ENCODE assay signal across 8 cellular contexts in the genomic region with DNA sequence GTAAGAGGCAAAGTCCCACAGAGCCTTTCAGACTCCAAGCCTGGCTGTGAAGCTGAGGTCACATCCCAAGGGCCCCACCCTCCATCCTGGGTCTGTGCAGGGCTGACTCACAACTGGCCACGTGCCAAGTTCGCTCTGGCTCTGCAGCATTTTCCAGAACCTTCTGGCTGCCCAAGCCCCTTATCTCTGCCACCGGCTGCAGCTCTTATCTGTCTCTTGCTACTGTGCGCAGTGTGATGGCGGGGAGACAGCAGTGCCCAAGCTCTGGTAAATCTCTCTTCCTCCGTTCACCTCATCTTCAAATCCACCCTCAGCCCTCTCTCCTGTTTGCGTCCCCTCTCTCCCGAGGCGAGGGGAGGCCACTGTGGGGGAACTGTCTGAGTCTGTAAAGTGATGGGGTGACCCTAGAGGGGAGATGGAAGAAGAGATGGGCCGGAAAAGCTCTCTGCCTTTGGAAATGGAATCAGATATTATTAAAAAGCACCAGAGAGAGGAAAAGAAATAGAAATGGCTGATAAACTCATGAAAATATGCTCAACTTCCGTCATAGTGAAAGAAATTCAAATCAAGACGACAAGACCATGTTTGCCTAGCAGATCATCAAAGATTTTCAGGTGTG.
DNase-seq lines count a peak whose midpoint lies in the region; ATAC-seq, FAIRE-seq and TF ChIP-seq lines count a peak whose summit lies in the region.

No MANE protein-coding gene starts in this region.

- no peak overlapping the region for H2AFZ ChIP-seq in MM.1S (ENCODE audit: low read length)

- H3K27ac ChIP-seq in left lung (no peak overlapping the region), MM.1S (ENCODE audit: low read length) (no peak overlapping the region)

- no peaks in the 10 kb centered on the region for H3K27me3 Mint-ChIP-seq in activated naive CD8-positive, alpha-beta T cell treated with anti-CD3 and anti-CD28 coated beads, Interleukin-2, amount 50 U/mL, for 24 hours

- no peak for TF ChIP-seq POLR2A in GM12891 (IDR thresholded peaks at IDR 0.05; ENCODE audit: low read depth, low read length)

- no peak overlapping the region for H3K4me2 ChIP-seq in MM.1S (ENCODE audit: low read depth, low read length)

- TF ChIP-seq CTCF in left lung (IDR thresholded peaks at IDR 0.05) (no peak), MM.1S (IDR thresholded peaks at IDR 0.05; ENCODE audit: low read length) (no peak)

- H3F3A ChIP-seq in MM.1S (ENCODE audit: insufficient read depth, low read length), result no peaks in the 10 kb centered on the region

- no peaks in the 10 kb centered on the region for H3K79me2 ChIP-seq in MM.1S (ENCODE audit: low read length)

- H3K9me2 ChIP-seq in MM.1S (replicated peaks; ENCODE audit: insufficient read depth, low read length), result no peaks in the 10 kb centered on the region

- no peaks in the 10 kb centered on the region for H3K9me3 Mint-ChIP-seq in activated naive CD8-positive, alpha-beta T cell treated with anti-CD3 and anti-CD28 coated beads, Interleukin-2, amount 50 U/mL, for 24 hours

- DNase-seq in AG08396 (ENCODE audit: low spot score), result peak; percentile 53
- DNase-seq in HPDE6-E6E7 (ENCODE audit: extremely low spot score), result peak; percentile 58
- DNase-seq in activated naive CD8-positive, alpha-beta T cell treated with anti-CD3 and anti-CD28 coated beads, Interleukin-2, amount 50 U/mL, for 24 hours, result peak; percentile 16
- peak; percentile 65 to 76 for DNase-seq in left lung
- DNase-seq in GM12891 (ENCODE audit: insufficient read length, low spot score), result no peak
- no peak for DNase-seq in MM.1S

- no peak overlapping the region for H3K9ac ChIP-seq in MM.1S (ENCODE audit: low read length)

- H3K9me3 ChIP-seq in left lung (no peaks in the 10 kb centered on the region), MM.1S (replicated peaks; ENCODE audit: insufficient read depth, low read length) (no peaks in the 10 kb centered on the region)

- FAIRE-seq in GM12891 (lab: Jason Lieb, UNC), result no peak

- H3K36me3 Mint-ChIP-seq in activated naive CD8-positive, alpha-beta T cell treated with anti-CD3 and anti-CD28 coated beads, Interleukin-2, amount 50 U/mL, for 24 hours (ENCODE audit: low read depth), result no peaks in the 10 kb centered on the region

- H3K27ac Mint-ChIP-seq in activated naive CD8-positive, alpha-beta T cell treated with anti-CD3 and anti-CD28 coated beads, Interleukin-2, amount 50 U/mL, for 24 hours, result no peak overlapping the region

- no peaks in the 10 kb centered on the region for H4K20me1 ChIP-seq in MM.1S (ENCODE audit: insufficient read depth, low read length)

- H3K27me3 ChIP-seq in left lung (peaks cover 0 to 33% of the 10 kb centered on the region in 2 donors), MM.1S (replicated peaks; ENCODE audit: insufficient read depth, low read length) (peaks cover 78% of the 10 kb centered on the region)

- no peak overlapping the region for H3K4me3 Mint-ChIP-seq in activated naive CD8-positive, alpha-beta T cell treated with anti-CD3 and anti-CD28 coated beads, Interleukin-2, amount 50 U/mL, for 24 hours

- intact Hi-C loops in left lung (cut with DNase I), result no loop called here

- H3K4me3 ChIP-seq in left lung (no peak overlapping the region), MM.1S (ENCODE audit: low read length) (no peak overlapping the region)

- no peaks in the 10 kb centered on the region for H3K36me3 ChIP-seq in left lung
- H3K36me3 ChIP-seq in MM.1S (replicated peaks; ENCODE audit: insufficient read depth, low read length), result no peaks in the 10 kb centered on the region

- peaks cover 0 to 5% of the 10 kb centered on the region in 2 donors for H3K4me1 ChIP-seq in left lung
- no peaks in the 10 kb centered on the region for H3K4me1 ChIP-seq in MM.1S (ENCODE audit: low read length)

- no peak for ATAC-seq in activated naive CD8-positive, alpha-beta T cell treated with anti-CD3 and anti-CD28 coated beads, Interleukin-2, amount 50 U/mL, for 24 hours
- ATAC-seq in left lung, result peak; percentile 68
- ATAC-seq in HG02870 (IDR thresholded peaks at IDR 0.05; ENCODE audit: unreplicated experiment), result no peak
- ATAC-seq in GM18498 (IDR thresholded peaks at IDR 0.05; ENCODE audit: unreplicated experiment), result no peak

- peaks cover 5% of the 10 kb centered on the region for H3K4me1 Mint-ChIP-seq in activated naive CD8-positive, alpha-beta T cell treated with anti-CD3 and anti-CD28 coated beads, Interleukin-2, amount 50 U/mL, for 24 hours

TF ChIP-seq in GM12891, 5 proteins besides CTCF, POLR2A, EP300 and RAD21:
- TF ChIP-seq POLR2AphosphoS5 (IDR thresholded peaks at IDR 0.05; ENCODE audit: low read depth, low read length) (no peak), PAX5 (IDR thresholded peaks at IDR 0.05; ENCODE audit: insufficient read depth, low read length, severe bottlenecking) (no peak), POU2F2 (IDR thresholded peaks at IDR 0.05; ENCODE audit: low read depth, low read length) (no peak), SPI1 (IDR thresholded peaks at IDR 0.05; ENCODE audit: low read depth, low read length) (no peak), TAF1 (IDR thresholded peaks at IDR 0.05; ENCODE audit: low read depth, low read length) (no peak)

Comparison
In these comparisons a context has a peak if more than half of its experiments do, and no peak if none do; other contexts are left out.
1. DNase-seq: peak in AG08396 (single experiment), HPDE6-E6E7 (single experiment), activated naive CD8-positive, alpha-beta T cell treated with anti-CD3 and anti-CD28 coated beads, Interleukin-2, amount 50 U/mL, for 24 hours (single experiment) and left lung (2 of 2); none in GM12891 (single experiment) and MM.1S (single experiment).